In genomic region chr18:32798209-32798960, GRCh38 we compare ENCODE assay signal across 26 cellular contexts. TPM values are rescaled to one million over a fixed set of nuclear protein-coding genes. Genes with fewer than 3 reads are reported as not detected.
DNase-seq lines count a peak whose midpoint lies in the region; ATAC-seq, FAIRE-seq and TF ChIP-seq lines count a peak whose summit lies in the region.
"Had no signal": no experiment of that assay in that cellular context is flagged by ENCODE, and none has a peak within 500 bp of the region (broad histone marks: within the 10 kb centered on the region; RNA-seq: fewer than 3 reads in every experiment).

No MANE protein-coding gene starts in this region.

- H3K9me3 Mint-ChIP-seq in CD14-positive monocyte: peaks cover 6 to 14% (median 9%) of the 10 kb centered on the region in 7 donors

- H4K20me1 ChIP-seq in HepG2 (ENCODE audit: insufficient read depth, low read length) (no peaks in the 10 kb centered on the region), OCI-LY7 (ENCODE audit: insufficient read depth, low read length) (no peaks in the 10 kb centered on the region)
- H4K20me1 ChIP-seq: BLaER1 had no signal

- H3K4me1 ChIP-seq in HepG2 (ENCODE audit: insufficient read depth, low read length): peaks cover 46% of the 10 kb centered on the region
- H3K4me1 ChIP-seq in right lobe of liver: no peaks in the 10 kb centered on the region
- peaks cover 32% of the 10 kb centered on the region for H3K4me1 ChIP-seq in OCI-LY7 (ENCODE audit: insufficient read depth, low read length, poor library complexity, severe bottlenecking)
- H3K4me1 ChIP-seq: A549, BE2C, Caco-2 had no signal

- DNase-seq in HepG2 (ENCODE audit: low spot score) (peak; percentile 48), right lobe of liver (no peak), OCI-LY7 (ENCODE audit: low spot score) (peak; percentile 13), DMS153 treated with DMSO at 0.1 percent for 48 hours (lab: John Stamatoyannopoulos, UW; ENCODE audit: unreplicated experiment) (no peak), CD14-positive monocyte (ENCODE audit: low spot score) (no peak)
- DNase-seq: ACHN; BE2C; C1 segment of cervical spinal cord; Caco-2; Calu3; CD4-positive, alpha-beta T cell; CD8-positive, alpha-beta T cell; DMS53; DMS79; DND-41; EL; GDM1 had no signal

- H2AFZ ChIP-seq in HepG2 (ENCODE audit: low read length): no peak overlapping the region
- no peak overlapping the region for H2AFZ ChIP-seq in OCI-LY7 (ENCODE audit: low read length)

- no TSS peak for BruUV-seq in HepG2 (replicated peaks; lab: Mats Ljungman, UMichigan)
- no TSS peak for BruUV-seq in OCI-LY7 (replicated peaks; lab: Mats Ljungman, UMichigan)

- WGBS in HepG2 (ENCODE audit: low lambda C conversion rate): 45% methylated on average over 4 of the region's 4 CpGs
- WGBS in right lobe of liver (ENCODE audit: insufficient coverage, low coverage, low lambda C conversion rate, missing lambda C conversion rate): 38% methylated on average over 4 of the region's 4 CpGs

- H3K9me2 ChIP-seq in OCI-LY7 (ENCODE audit: insufficient read depth, low read length): no peaks in the 10 kb centered on the region

- TF ChIP-seq RAD21 in HepG2 (CRISPR knock-in tag; IDR thresholded peaks at IDR 0.05): no peak

- intact Hi-C loops in HepG2 (cut with micrococcal nuclease; ENCODE audit: unreplicated experiment): no loop called here
- intact Hi-C loops in right lobe of liver (cut with DNase I): no loop called here
- intact Hi-C loops in OCI-LY7 (cut with micrococcal nuclease; ENCODE audit: unreplicated experiment): no loop called here
- intact Hi-C loops in CD14-positive monocyte (cut with micrococcal nuclease): no loop called here

- H3K27ac Mint-ChIP-seq in CD14-positive monocyte: no peak overlapping the region
- H3K27ac Mint-ChIP-seq: CD4-positive, alpha-beta T cell; CD8-positive, alpha-beta T cell had no signal

- H3K27me3 Mint-ChIP-seq in CD14-positive monocyte (ENCODE audit: low read depth in 3 of 3): peaks cover 0 to 2% (median 0%) of the 10 kb centered on the region in 3 donors
- H3K27me3 Mint-ChIP-seq: CD4-positive, alpha-beta T cell had no signal

- H3K4me1 Mint-ChIP-seq in CD14-positive monocyte: no peaks in the 10 kb centered on the region

- no peak overlapping the region for H3K9ac ChIP-seq in HepG2 (ENCODE audit: insufficient read depth, low read depth, low read length)
- H3K9ac ChIP-seq: BLaER1 had no signal

- POLR2A ChIA-PET in HepG2 (lab: Yijun Ruan, JAX): interaction anchor here (0.7 to 1.2 kb wide), 3 partner anchors 20 to 29 kb away, joined by 4 to 7 read pairs (median 6); no protein-coding TSS in a partner anchor
- POLR2A ChIA-PET in OCI-LY7 (lab: Charles Lee): interaction anchor here (0.7 to 1.6 kb wide), 2 partner anchors 11 to 90 kb away, joined by 3 to 11 read pairs; no protein-coding TSS in a partner anchor

- H3K36me3 ChIP-seq in HepG2 (replicated peaks in 1 of 2; ENCODE audit: control insufficient read depth in 1 of 2, insufficient read depth in 2 of 2, low read length in 2 of 2): no peaks in the 10 kb centered on the region
- no peaks in the 10 kb centered on the region for H3K36me3 ChIP-seq in right lobe of liver
- H3K36me3 ChIP-seq in OCI-LY7 (ENCODE audit: insufficient read depth, low read length): peaks cover 6% of the 10 kb centered on the region
- H3K36me3 ChIP-seq: BE2C, BLaER1 had no signal

- H3K4me3 Mint-ChIP-seq in CD14-positive monocyte: no peak overlapping the region
- H3K4me3 Mint-ChIP-seq: CD4-positive, alpha-beta T cell; CD8-positive, alpha-beta T cell had no signal

- H3K4me2 ChIP-seq in HepG2 (ENCODE audit: low read depth, low read length) (no peak overlapping the region), OCI-LY7 (ENCODE audit: low read length) (no peak overlapping the region)
- H3K4me2 ChIP-seq: A549, BLaER1 had no signal

- H3K79me2 ChIP-seq in HepG2 (ENCODE audit: insufficient read depth, low read length) (no peaks in the 10 kb centered on the region), OCI-LY7 (ENCODE audit: insufficient read depth, low read depth, low read length) (no peaks in the 10 kb centered on the region)

- CTCF ChIA-PET in HepG2 (lab: Yijun Ruan, JAX; ENCODE audit: low intra/inter-chr PET ratio, low total read pairs) (no interaction called here), OCI-LY7 (lab: Charles Lee; ENCODE audit: unreplicated experiment) (no interaction called here)

- H3K36me3 Mint-ChIP-seq in CD14-positive monocyte: no peaks in the 10 kb centered on the region
- H3K36me3 Mint-ChIP-seq: CD8-positive, alpha-beta T cell had no signal

- no peaks in the 10 kb centered on the region for H3K27me3 ChIP-seq in HepG2 (ENCODE audit: control insufficient read depth in 1 of 2, insufficient read depth in 2 of 2, low read length in 2 of 2)
- H3K27me3 ChIP-seq in right lobe of liver: no peaks in the 10 kb centered on the region
- H3K27me3 ChIP-seq: BE2C, BLaER1 had no signal

- TF ChIP-seq EP300 in HepG2 (IDR thresholded peaks at IDR 0.05; ENCODE audit: low read depth in 2 of 2, low read length in 2 of 2) (peak in 1 of 2 experiments; percentile 66; a peak in 1 of 4 replicates), HepG2 (CRISPR knock-in tag; IDR thresholded peaks at IDR 0.05; ENCODE audit: borderline replicate concordance) (no peak)

- peak overlapping the region; percentile 11 for H3K27ac ChIP-seq in HepG2 (ENCODE audit: extremely low read length, insufficient read depth, low read length)
- no peak overlapping the region for H3K27ac ChIP-seq in right lobe of liver
- H3K27ac ChIP-seq in OCI-LY7 (ENCODE audit: low read depth, low read length, poor library complexity, severe bottlenecking): no peak overlapping the region
- H3K27ac ChIP-seq: 22Rv1, A549, BLaER1 had no signal

- H3K4me3 ChIP-seq in HepG2 (replicated peaks in 1 of 3; ENCODE audit: insufficient read depth in 1 of 3, low read depth in 2 of 3, low read length in 3 of 3): no peak overlapping the region
- H3K4me3 ChIP-seq in right lobe of liver: no peak overlapping the region
- H3K4me3 ChIP-seq in OCI-LY7 (ENCODE audit: low read depth, low read length, poor library complexity, severe bottlenecking): no peak overlapping the region
- H3K4me3 ChIP-seq: A549, BLaER1, GM12878 had no signal

- in situ Hi-C loops in HepG2 (cut with HindIII; ENCODE audit: extremely low pct_ligation_motif_present, low pct_unique_long_range_greater_than_20kb): no loop called here

- no peak for FAIRE-seq in HepG2 (lab: Jason Lieb, UNC)
- FAIRE-seq: A549, GM12878, GM12892, GM18507 had no signal

- ATAC-seq in HepG2: no peak
- no peak for ATAC-seq in right lobe of liver
- ATAC-seq: A549; CD8-positive, alpha-beta T cell; GM12878 had no signal

- TF ChIP-seq POLR2A in HepG2 (IDR thresholded peaks at IDR 0.05; ENCODE audit: insufficient read depth in 1 of 2, low read depth in 2 of 2, low read length in 2 of 2): no peak
- no peak for TF ChIP-seq POLR2A in right lobe of liver (IDR thresholded peaks at IDR 0.05)

- no peak for TF ChIP-seq CTCF in HepG2 (CRISPR knock-in tag; IDR thresholded peaks at IDR 0.05)
- no peak for TF ChIP-seq CTCF in right lobe of liver (IDR thresholded peaks at IDR 0.05)
- no peak for TF ChIP-seq CTCF in OCI-LY7 (conservative IDR thresholded peaks at IDR 0.05; ENCODE audit: low read length)
- TF ChIP-seq CTCF in CD14-positive monocyte (IDR thresholded peaks at IDR 0.05): no peak

- H3K9me3 ChIP-seq in HepG2 (ENCODE audit: low read length) (peaks cover 16% of the 10 kb centered on the region), right lobe of liver (no peaks in the 10 kb centered on the region), OCI-LY7 (ENCODE audit: low read length) (peaks cover 16% of the 10 kb centered on the region; the same call in 1 of the 2 replicates)
- H3K9me3 ChIP-seq: A549, BE2C, Caco-2 had no signal

TF ChIP-seq in HepG2, 621 proteins besides CTCF, POLR2A, EP300 and RAD21 (continues in another document):
- TF ChIP-seq NR2F2 (IDR thresholded peaks at IDR 0.05; ENCODE audit: borderline replicate concordance, low read depth) (peak; percentile 29; the same call in 1 of the 2 replicates), JUN (CRISPR knock-in tag; IDR thresholded peaks at IDR 0.05) (no peak)

RNA-seq across cellular contexts. Expression of gene KLHL14, which starts 25.6 kb away (rescaled TPM):
- 41.8 and 55.3 TPM in 2 replicates for total RNA-seq in HepG2 (2016; rRNA removed; fragmentation: Illumina TruSeq; extraction: Trizol)
- total RNA-seq in HepG2 (2016; cell fraction: cytosol; rRNA removed; fragmentation: Illumina TruSeq; extraction: Trizol; ENCODE audit: low read depth): 4.2 and 4.5 TPM in 2 replicates
- total RNA-seq in HepG2 (2016; cell fraction: insoluble cytoplasmic fraction; rRNA removed; fragmentation: Illumina TruSeq; extraction: Trizol): 41.6 and 49.3 TPM in 2 replicates
- total RNA-seq in HepG2 (2016; cell fraction: membrane; rRNA removed; fragmentation: Illumina TruSeq; extraction: Trizol): 16.6 and 19.2 TPM in 2 replicates
- total RNA-seq in HepG2 (2016; cell fraction: nucleus; rRNA removed; fragmentation: Illumina TruSeq; extraction: Trizol): 59.9 and 65.4 TPM in 2 replicates
- 14.5 and 16.0 TPM in 2 replicates for polyA plus RNA-seq in HepG2 (2011; rRNA removed)
- polyA plus RNA-seq in HepG2 (2011; cell fraction: cytosol; rRNA removed): 8.1 and 12.2 TPM in 2 replicates
- polyA plus RNA-seq in HepG2 (2011; cell fraction: nucleus; rRNA removed): 25.8 and 30.8 TPM in 2 replicates
- 19.2 and 24.1 TPM in 2 replicates for polyA plus RNA-seq in HepG2 (2012)
- polyA plus RNA-seq in HepG2 (2016; cell fraction: cytosol; fragmentation: Illumina TruSeq; extraction: Trizol; ENCODE audit: low read depth): 1.3 and 1.6 TPM in 2 replicates
- 42.4 and 43.4 TPM in 2 replicates for polyA plus RNA-seq in HepG2 (2016; cell fraction: insoluble cytoplasmic fraction; fragmentation: Illumina TruSeq; extraction: Trizol; ENCODE audit: low read depth)
- 5.6 and 6.2 TPM in 2 replicates for polyA plus RNA-seq in HepG2 (2016; cell fraction: membrane; fragmentation: Illumina TruSeq; extraction: Trizol; ENCODE audit: low read depth)
- 60.0 and 63.2 TPM in 2 replicates for polyA plus RNA-seq in HepG2 (2016; cell fraction: nucleus; fragmentation: Illumina TruSeq; extraction: Trizol; ENCODE audit: insufficient read depth, low read depth)
- 122 TPM in 1 of 2 replicates, not detected in the other for polyA minus RNA-seq in HepG2 (2011; rRNA and poly(A)+ RNA removed; ENCODE audit: low replicate concordance)
- polyA minus RNA-seq in HepG2 (2011; cell fraction: cytosol; rRNA and poly(A)+ RNA removed): 19.7 and 21.2 TPM in 2 replicates
- polyA minus RNA-seq in HepG2 (2011; cell fraction: nucleus; rRNA and poly(A)+ RNA removed): 72.0 and 78.8 TPM in 2 replicates
- under 1 TPM in 2 of 6 experiments, not detected in 4; 0.09 to 0.24 TPM for total RNA-seq in right lobe of liver
- total RNA-seq in OCI-LY7 (2014; rRNA removed; shearing (Covaris generic)): 1.4 and 2.8 TPM in 2 replicates
- 0.33 and 0.57 TPM in 2 replicates for total RNA-seq in OCI-LY7 (2022)
- not detected for polyA plus RNA-seq in CD14-positive monocyte
- total RNA-seq: A172; Caco-2; CD4-positive, alpha-beta T cell; G401 had no signal
- polyA plus RNA-seq: A549, AG04450 had no signal

Comparison
In these comparisons a context has a peak if more than half of its experiments do, and no peak if none do; other contexts are left out.
1. DNase-seq: peak in HepG2 (single experiment) and OCI-LY7 (single experiment); none in right lobe of liver (0 of 3), DMS153 treated with DMSO at 0.1 percent for 48 hours (single experiment) and CD14-positive monocyte (single experiment).